ENCODE assay signal across 2 cellular contexts in genomic region chr10:3248526-3249255, GRCh38.
A peak's percentile ranks its signal among the peaks of the same experiment; 100 is the strongest.
TF ChIP-seq lines count a peak whose summit lies in the region.

No MANE protein-coding gene starts in this region.

TF ChIP-seq in GM23338, 12 proteins besides CTCF, POLR2A, EP300 and RAD21:
- TF ChIP-seq, protein P1, sequence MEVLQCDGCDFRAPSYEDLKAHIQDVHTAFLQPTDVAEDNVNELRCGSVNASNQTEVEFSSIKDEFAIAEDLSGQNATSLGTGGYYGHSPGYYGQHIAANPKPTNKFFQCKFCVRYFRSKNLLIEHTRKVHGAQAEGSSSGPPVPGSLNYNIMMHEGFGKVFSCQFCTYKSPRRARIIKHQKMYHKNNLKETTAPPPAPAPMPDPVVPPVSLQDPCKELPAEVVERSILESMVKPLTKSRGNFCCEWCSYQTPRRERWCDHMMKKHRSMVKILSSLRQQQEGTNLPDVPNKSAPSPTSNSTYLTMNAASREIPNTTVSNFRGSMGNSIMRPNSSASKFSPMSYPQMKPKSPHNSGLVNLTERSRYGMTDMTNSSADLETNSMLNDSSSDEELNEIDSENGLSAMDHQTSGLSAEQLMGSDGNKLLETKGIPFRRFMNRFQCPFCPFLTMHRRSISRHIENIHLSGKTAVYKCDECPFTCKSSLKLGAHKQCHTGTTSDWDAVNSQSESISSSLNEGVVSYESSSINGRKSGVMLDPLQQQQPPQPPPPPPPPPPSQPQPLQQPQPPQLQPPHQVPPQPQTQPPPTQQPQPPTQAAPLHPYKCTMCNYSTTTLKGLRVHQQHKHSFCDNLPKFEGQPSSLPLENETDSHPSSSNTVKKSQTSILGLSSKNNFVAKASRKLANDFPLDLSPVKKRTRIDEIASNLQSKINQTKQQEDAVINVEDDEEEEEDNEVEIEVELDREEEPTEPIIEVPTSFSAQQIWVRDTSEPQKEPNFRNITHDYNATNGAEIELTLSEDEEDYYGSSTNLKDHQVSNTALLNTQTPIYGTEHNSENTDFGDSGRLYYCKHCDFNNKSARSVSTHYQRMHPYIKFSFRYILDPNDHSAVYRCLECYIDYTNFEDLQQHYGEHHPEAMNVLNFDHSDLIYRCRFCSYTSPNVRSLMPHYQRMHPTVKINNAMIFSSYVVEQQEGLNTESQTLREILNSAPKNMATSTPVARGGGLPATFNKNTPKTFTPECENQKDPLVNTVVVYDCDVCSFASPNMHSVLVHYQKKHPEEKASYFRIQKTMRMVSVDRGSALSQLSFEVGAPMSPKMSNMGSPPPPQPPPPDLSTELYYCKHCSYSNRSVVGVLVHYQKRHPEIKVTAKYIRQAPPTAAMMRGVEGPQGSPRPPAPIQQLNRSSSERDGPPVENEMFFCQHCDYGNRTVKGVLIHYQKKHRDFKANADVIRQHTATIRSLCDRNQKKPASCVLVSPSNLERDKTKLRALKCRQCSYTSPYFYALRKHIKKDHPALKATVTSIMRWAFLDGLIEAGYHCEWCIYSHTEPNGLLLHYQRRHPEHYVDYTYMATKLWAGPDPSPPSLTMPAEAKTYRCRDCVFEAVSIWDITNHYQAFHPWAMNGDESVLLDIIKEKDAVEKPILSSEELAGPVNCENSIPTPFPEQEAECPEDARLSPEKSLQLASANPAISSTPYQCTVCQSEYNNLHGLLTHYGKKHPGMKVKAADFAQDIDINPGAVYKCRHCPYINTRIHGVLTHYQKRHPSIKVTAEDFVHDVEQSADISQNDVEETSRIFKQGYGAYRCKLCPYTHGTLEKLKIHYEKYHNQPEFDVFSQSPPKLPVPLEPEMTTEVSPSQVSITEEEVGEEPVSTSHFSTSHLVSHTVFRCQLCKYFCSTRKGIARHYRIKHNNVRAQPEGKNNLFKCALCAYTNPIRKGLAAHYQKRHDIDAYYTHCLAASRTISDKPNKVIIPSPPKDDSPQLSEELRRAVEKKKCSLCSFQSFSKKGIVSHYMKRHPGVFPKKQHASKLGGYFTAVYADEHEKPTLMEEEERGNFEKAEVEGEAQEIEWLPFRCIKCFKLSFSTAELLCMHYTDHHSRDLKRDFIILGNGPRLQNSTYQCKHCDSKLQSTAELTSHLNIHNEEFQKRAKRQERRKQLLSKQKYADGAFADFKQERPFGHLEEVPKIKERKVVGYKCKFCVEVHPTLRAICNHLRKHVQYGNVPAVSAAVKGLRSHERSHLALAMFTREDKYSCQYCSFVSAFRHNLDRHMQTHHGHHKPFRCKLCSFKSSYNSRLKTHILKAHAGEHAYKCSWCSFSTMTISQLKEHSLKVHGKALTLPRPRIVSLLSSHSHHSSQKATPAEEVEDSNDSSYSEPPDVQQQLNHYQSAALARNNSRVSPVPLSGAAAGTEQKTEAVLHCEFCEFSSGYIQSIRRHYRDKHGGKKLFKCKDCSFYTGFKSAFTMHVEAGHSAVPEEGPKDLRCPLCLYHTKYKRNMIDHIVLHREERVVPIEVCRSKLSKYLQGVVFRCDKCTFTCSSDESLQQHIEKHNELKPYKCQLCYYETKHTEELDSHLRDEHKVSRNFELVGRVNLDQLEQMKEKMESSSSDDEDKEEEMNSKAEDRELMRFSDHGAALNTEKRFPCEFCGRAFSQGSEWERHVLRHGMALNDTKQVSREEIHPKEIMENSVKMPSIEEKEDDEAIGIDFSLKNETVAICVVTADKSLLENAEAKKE (CRISPR knock-in tag; IDR thresholded peaks at IDR 0.05): no peak
- TF ChIP-seq JUNB (IDR thresholded peaks at IDR 0.05; ENCODE audit: unreplicated experiment) (no peak), ZNF114 (CRISPR knock-in tag; IDR thresholded peaks at IDR 0.05) (no peak), POLR2AphosphoS5 (IDR thresholded peaks at IDR 0.05; ENCODE audit: low read depth) (no peak), CREB1 (CRISPR knock-in tag; IDR thresholded peaks at IDR 0.05; ENCODE audit: low read depth) (no peak), STAT1 (IDR thresholded peaks at IDR 0.05; ENCODE audit: unreplicated experiment) (no peak), EZH2phosphoT487 (IDR thresholded peaks at IDR 0.05; ENCODE audit: unreplicated experiment) (no peak), NANOG (IDR thresholded peaks at IDR 0.05; ENCODE audit: borderline replicate concordance) (no peak), EZH2 (IDR thresholded peaks at IDR 0.05; ENCODE audit: low read depth, unreplicated experiment) (no peak), ZNF331 (CRISPR knock-in tag; IDR thresholded peaks at IDR 0.05; ENCODE audit: low read depth) (no peak), ETS1 (IDR thresholded peaks at IDR 0.05) (no peak), REST (IDR thresholded peaks at IDR 0.05; ENCODE audit: unreplicated experiment) (no peak)
TF ChIP-seq in GM23338: peak in this region for 0.

TF ChIP-seq in SK-N-SH, 30 proteins besides CTCF, POLR2A, EP300 and RAD21 (continued from another document):
- peak; percentile 42; the same call in 1 of the 2 replicates for TF ChIP-seq REST (IDR thresholded peaks at IDR 0.05; ENCODE audit: low read depth, low read length)
- TF ChIP-seq TAF1 (IDR thresholded peaks at IDR 0.05; ENCODE audit: borderline replicate concordance, low read depth, low read length): no peak; the same call in 1 of the 2 replicates
- peak; percentile 98 for TF ChIP-seq TCF12 (IDR thresholded peaks at IDR 0.05)
